8 cellular contexts compared by ENCODE assay signal in genomic region chr13:52450012-52450792, GRCh38. TPM values are rescaled to one million over a fixed set of nuclear protein-coding genes. Genes with fewer than 3 reads are reported as not detected.
DNase-seq lines count a peak whose midpoint lies in the region; ATAC-seq lines count a peak whose summit lies in the region.

Gene VPS36, minus strand, starts transcription at chr13:52450634. Its CDS starts 40 bp downstream, at chr13:52450594.

- H3K9me3 ChIP-seq in naive thymus-derived CD4-positive, alpha-beta T cell (ENCODE audit: control insufficient read depth in 2 of 3, low read length in 3 of 3) = no peaks in the 10 kb centered on the region

- peaks cover 6% of the 10 kb centered on the region for H3K36me3 Mint-ChIP-seq in activated T-helper 1 cell treated with anti-CD3 and anti-CD28 coated beads, Interleukin-12 subunit alpha, Interleukin-12 subunit beta, Interleukin-2, Interleukin-4 antibody, amounts not matched to agents 30 ng/mL and 10 ng/mL and 1 ng/mL, durations not matched to agents 14 hours and 24 hours and 36 hours (ENCODE audit: low read depth)
- H3K36me3 Mint-ChIP-seq in naive thymus-derived CD4-positive, alpha-beta T cell = peaks cover 0 to 6% (median 0%) of the 10 kb centered on the region in 5 donors
- H3K36me3 Mint-ChIP-seq in stimulated activated naive B cell treated with anti-CD40 and anti-IgM and Interleukin-4, amounts not matched to agents 10 μg/mL and 1 μg/mL and 100 μg/mL, for 72 hours = peaks cover 3 to 4% of the 10 kb centered on the region in 2 donors

- peak within 1 kb of the TSS; percentile 96 for H3K4me3 Mint-ChIP-seq in activated T-helper 1 cell treated with anti-CD3 and anti-CD28 coated beads, Interleukin-12 subunit alpha, Interleukin-12 subunit beta, Interleukin-2, Interleukin-4 antibody, amounts not matched to agents 30 ng/mL and 10 ng/mL and 1 ng/mL, durations not matched to agents 14 hours and 24 hours and 36 hours
- H3K4me3 Mint-ChIP-seq in naive thymus-derived CD4-positive, alpha-beta T cell = peak within 1 kb of the TSS; percentile 80 to 98 (median 94)
- peak within 1 kb of the TSS; percentile 93 to 96 for H3K4me3 Mint-ChIP-seq in stimulated activated naive B cell treated with anti-CD40 and anti-IgM and Interleukin-4, amounts not matched to agents 10 μg/mL and 1 μg/mL and 100 μg/mL, for 72 hours

- peak; percentile 68 for ATAC-seq in GM21825 (IDR thresholded peaks at IDR 0.05; ENCODE audit: unreplicated experiment)
- ATAC-seq in naive thymus-derived CD4-positive, alpha-beta T cell = peak; percentile 85
- peak; percentile 77 to 78 for ATAC-seq in stimulated activated naive B cell treated with anti-CD40 and anti-IgM and Interleukin-4, amounts not matched to agents 10 μg/mL and 1 μg/mL and 100 μg/mL, for 72 hours (replicated peaks)

- no peaks in the 10 kb centered on the region for H3K27me3 ChIP-seq in naive thymus-derived CD4-positive, alpha-beta T cell (ENCODE audit: control insufficient read depth in 2 of 2, insufficient read depth in 2 of 2, low read length in 2 of 2)

- H3K9me3 Mint-ChIP-seq in activated T-helper 1 cell treated with anti-CD3 and anti-CD28 coated beads, Interleukin-12 subunit alpha, Interleukin-12 subunit beta, Interleukin-2, Interleukin-4 antibody, amounts not matched to agents 30 ng/mL and 10 ng/mL and 1 ng/mL, durations not matched to agents 14 hours and 24 hours and 36 hours = no peaks in the 10 kb centered on the region
- no peaks in the 10 kb centered on the region for H3K9me3 Mint-ChIP-seq in naive thymus-derived CD4-positive, alpha-beta T cell
- no peaks in the 10 kb centered on the region for H3K9me3 Mint-ChIP-seq in stimulated activated naive B cell treated with anti-CD40 and anti-IgM and Interleukin-4, amounts not matched to agents 10 μg/mL and 1 μg/mL and 100 μg/mL, for 72 hours

- intact Hi-C loops in activated T-helper 1 cell treated with anti-CD3 and anti-CD28 coated beads, Interleukin-12 subunit alpha, Interleukin-12 subunit beta, Interleukin-2, Interleukin-4 antibody, amounts not matched to agents 30 ng/mL and 10 ng/mL and 1 ng/mL, durations not matched to agents 14 hours and 24 hours and 36 hours (cut with micrococcal nuclease) = loop anchor here (1.0 to 5.0 kb wide), 8 partner anchors 43 to 868 kb away; partner anchors contain the start of genes NEK5, SUGT1, THSD1 and WDFY2
- intact Hi-C loops in naive thymus-derived CD4-positive, alpha-beta T cell (cut with micrococcal nuclease) = loop anchor here (1.0 to 10.0 kb wide), 10 partner anchors 15 to 1535 kb away; partner anchors contain the start of gene SUGT1 (in 2 of the 2)

- peaks cover 2% of the 10 kb centered on the region for H3K27me3 Mint-ChIP-seq in activated T-helper 1 cell treated with anti-CD3 and anti-CD28 coated beads, Interleukin-12 subunit alpha, Interleukin-12 subunit beta, Interleukin-2, Interleukin-4 antibody, amounts not matched to agents 30 ng/mL and 10 ng/mL and 1 ng/mL, durations not matched to agents 14 hours and 24 hours and 36 hours (ENCODE audit: insufficient read depth)
- H3K27me3 Mint-ChIP-seq in naive thymus-derived CD4-positive, alpha-beta T cell = peaks cover 0 to 3% (median 0%) of the 10 kb centered on the region in 5 donors
- no peaks in the 10 kb centered on the region for H3K27me3 Mint-ChIP-seq in stimulated activated naive B cell treated with anti-CD40 and anti-IgM and Interleukin-4, amounts not matched to agents 10 μg/mL and 1 μg/mL and 100 μg/mL, for 72 hours

- H3K4me1 Mint-ChIP-seq in activated T-helper 1 cell treated with anti-CD3 and anti-CD28 coated beads, Interleukin-12 subunit alpha, Interleukin-12 subunit beta, Interleukin-2, Interleukin-4 antibody, amounts not matched to agents 30 ng/mL and 10 ng/mL and 1 ng/mL, durations not matched to agents 14 hours and 24 hours and 36 hours (ENCODE audit: low read depth) = peaks cover 57% of the 10 kb centered on the region
- H3K4me1 Mint-ChIP-seq in naive thymus-derived CD4-positive, alpha-beta T cell = peaks cover 17 to 52% (median 45%) of the 10 kb centered on the region in 7 donors
- H3K4me1 Mint-ChIP-seq in stimulated activated naive B cell treated with anti-CD40 and anti-IgM and Interleukin-4, amounts not matched to agents 10 μg/mL and 1 μg/mL and 100 μg/mL, for 72 hours = peaks cover 13 to 39% of the 10 kb centered on the region in 2 donors

- H3K4me3 ChIP-seq in naive thymus-derived CD4-positive, alpha-beta T cell (ENCODE audit: low read length) = peak within 1 kb of the TSS; percentile 92

- H3K27ac Mint-ChIP-seq in activated T-helper 1 cell treated with anti-CD3 and anti-CD28 coated beads, Interleukin-12 subunit alpha, Interleukin-12 subunit beta, Interleukin-2, Interleukin-4 antibody, amounts not matched to agents 30 ng/mL and 10 ng/mL and 1 ng/mL, durations not matched to agents 14 hours and 24 hours and 36 hours = peak within 1 kb of the TSS; percentile 93
- H3K27ac Mint-ChIP-seq in naive thymus-derived CD4-positive, alpha-beta T cell = peak within 1 kb of the TSS; percentile 58 to 96 (median 90)
- H3K27ac Mint-ChIP-seq in stimulated activated naive B cell treated with anti-CD40 and anti-IgM and Interleukin-4, amounts not matched to agents 10 μg/mL and 1 μg/mL and 100 μg/mL, for 72 hours = peak within 1 kb of the TSS; percentile 95

- DNase-seq in Daoy (ENCODE audit: low read depth) = peak; percentile 96
- peak; percentile 91 to 93 for DNase-seq in Kasumi-1 (lab: John Stamatoyannopoulos, UW)
- DNase-seq in RKO (ENCODE audit: low spot score) = peak; percentile 94
- peak; percentile 93 for DNase-seq in activated T-helper 1 cell treated with anti-CD3 and anti-CD28 coated beads, Interleukin-12 subunit alpha, Interleukin-12 subunit beta, Interleukin-2, Interleukin-4 antibody, amounts not matched to agents 30 ng/mL and 10 ng/mL and 1 ng/mL, durations not matched to agents 14 hours and 24 hours and 36 hours (ENCODE audit: low spot score)
- peak; percentile 93 for DNase-seq in fibroblast of gingiva (ENCODE audit: low read depth)
- peak; percentile 85 to 99 (median 95) for DNase-seq in naive thymus-derived CD4-positive, alpha-beta T cell
- peak; percentile 93 for DNase-seq in stimulated activated naive B cell treated with anti-CD40 and anti-IgM and Interleukin-4, amounts not matched to agents 10 μg/mL and 1 μg/mL and 100 μg/mL, for 72 hours

- peaks cover 26 to 27% of the 10 kb centered on the region in 2 donors for H3K4me1 ChIP-seq in naive thymus-derived CD4-positive, alpha-beta T cell (ENCODE audit: control insufficient read depth in 2 of 2, insufficient read depth in 2 of 2, low read length in 2 of 2)

- POLR2A ChIA-PET in naive thymus-derived CD4-positive, alpha-beta T cell (lab: Charles Lee) = interaction anchor here (0.7 to 2.1 kb wide), 7 partner anchors 10 to 256 kb away, joined by 3 to 7 read pairs (median 4); partner anchors contain the start of gene SUGT1

- CTCF ChIA-PET in naive thymus-derived CD4-positive, alpha-beta T cell (lab: Charles Lee) = interaction anchor here (0.5 to 2.3 kb wide), 13 partner anchors 9 to 261 kb away, joined by 3 to 11 read pairs (median 4); partner anchors contain the start of gene SUGT1

- H3K36me3 ChIP-seq in naive thymus-derived CD4-positive, alpha-beta T cell (ENCODE audit: control insufficient read depth in 2 of 3, insufficient read depth in 3 of 3, low read length in 3 of 3) = peaks cover 0 to 4% (median 0%) of the 10 kb centered on the region in 3 experiments

- H3K27ac ChIP-seq in naive thymus-derived CD4-positive, alpha-beta T cell (ENCODE audit: low read depth, low read length) = peak within 1 kb of the TSS; percentile 88

RNA-seq across cellular contexts. Expression of gene VPS36, which starts in this region (rescaled TPM):
- 21.3 and 34.0 TPM in 2 replicates for total RNA-seq in Daoy (2014; rRNA removed; shearing (Covaris generic))
- total RNA-seq in activated T-helper 1 cell treated with anti-CD3 and anti-CD28 coated beads, Interleukin-12 subunit alpha, Interleukin-12 subunit beta, Interleukin-2, Interleukin-4 antibody, amounts not matched to agents 30 ng/mL and 10 ng/mL and 1 ng/mL, durations not matched to agents 14 hours and 24 hours and 36 hours = 47.8 and 49.2 TPM in 2 replicates
- total RNA-seq in naive thymus-derived CD4-positive, alpha-beta T cell = 10 to 100 TPM; 40.4 to 53.7 (median 49.5) TPM
- polyA plus RNA-seq in naive thymus-derived CD4-positive, alpha-beta T cell = 10 to 100 TPM; 23.1 to 31.3 TPM

Comparison
In these comparisons a context has a peak if more than half of its experiments do, and no peak if none do; other contexts are left out.
1. Peak in every context shown above with its lines: DNase-seq, ATAC-seq, H3K4me3 ChIP-seq and H3K27ac ChIP-seq.